Comparison of ENCODE assay signal across 12 cellular contexts in the genomic region with DNA sequence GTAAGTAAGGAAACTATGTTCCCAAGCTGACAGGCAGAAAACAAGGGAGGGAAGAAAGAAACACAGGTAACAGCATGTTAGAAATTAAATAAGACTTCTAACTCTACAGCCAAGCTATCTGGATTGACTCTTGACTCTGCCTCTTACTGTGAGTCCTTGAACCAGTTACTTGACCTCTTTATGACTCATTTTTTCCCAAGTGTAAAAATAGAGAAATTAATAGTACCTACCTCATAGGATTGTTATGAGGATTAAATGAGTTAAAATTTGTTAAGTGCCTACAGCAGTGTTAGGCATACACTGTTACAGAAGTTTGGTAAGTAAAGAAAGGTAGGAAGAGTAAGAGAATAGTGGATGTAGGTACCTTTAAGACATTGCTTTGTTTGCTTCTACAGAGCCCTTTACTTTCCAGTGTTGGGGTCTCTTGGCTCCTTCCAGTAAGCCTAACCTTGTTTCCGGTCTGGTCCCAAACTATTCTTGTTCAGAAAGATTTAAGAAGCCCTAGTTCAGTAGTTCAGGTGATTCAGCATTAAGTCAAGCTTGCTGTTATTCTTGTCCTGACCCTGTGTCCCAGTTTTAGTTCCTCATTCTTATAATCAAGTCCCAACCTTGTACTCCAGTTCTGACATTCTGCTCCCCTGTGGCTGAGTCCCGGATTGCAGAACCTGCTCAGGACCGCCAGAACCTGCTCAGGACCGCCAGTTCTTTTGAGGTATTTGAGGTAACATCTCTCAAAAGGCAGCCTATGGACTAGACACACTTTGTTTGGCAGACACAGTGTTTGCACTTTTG.
A peak's percentile ranks its signal among the peaks of the same experiment; 100 is the strongest.
DNase-seq lines count a peak whose midpoint lies in the region; ATAC-seq, FAIRE-seq and TF ChIP-seq lines count a peak whose summit lies in the region.
"Had no signal": no experiment of that assay in that cellular context is flagged by ENCODE, and none has a peak within 500 bp of the region (broad histone marks: within the 10 kb centered on the region; RNA-seq: fewer than 3 reads in every experiment).

No MANE protein-coding gene starts in this region.

- TF ChIP-seq CTCF in bronchial epithelial cell (IDR thresholded peaks at IDR 0.05; ENCODE audit: insufficient read depth, low read length, severe bottlenecking) (no peak), chondrocyte (IDR thresholded peaks at IDR 0.05) (no peak)

- DNase-seq in DMS53 treated with DMSO at 0.1 percent for 48 hours (lab: John Stamatoyannopoulos, UW; ENCODE audit: unreplicated experiment) (peak; percentile 42), bronchial epithelial cell (ENCODE audit: low read depth) (peak; percentile 65), chondrocyte (ENCODE audit: low spot score) (no peak), hepatic stellate cell (ENCODE audit: low spot score) (no peak), NCI-H1105 treated with DMSO at 0.1 percent for 48 hours (lab: John Stamatoyannopoulos, UW) (no peak)
- DNase-seq in effector memory CD8-positive, alpha-beta T cell = no peak
- DNase-seq: activated T-cell treated with anti-CD3 and anti-CD28 coated beads, Interleukin-2, amount 50 U/mL, for 48 hours; NCI-H345; T-cell had no signal

- peaks cover 9 to 13% of the 10 kb centered on the region in 2 donors for H3K9me3 Mint-ChIP-seq in effector memory CD8-positive, alpha-beta T cell
- no peaks in the 10 kb centered on the region for H3K9me3 Mint-ChIP-seq in chondrocyte (ENCODE audit: low read depth)

- H3K4me1 Mint-ChIP-seq in effector memory CD8-positive, alpha-beta T cell (ENCODE audit: low read depth in 2 of 2) = no peaks in the 10 kb centered on the region
- H3K4me1 Mint-ChIP-seq in chondrocyte (ENCODE audit: low read depth) = no peaks in the 10 kb centered on the region
- H3K4me1 Mint-ChIP-seq: T-cell had no signal

- no peak overlapping the region for H3K4me3 ChIP-seq in bronchial epithelial cell (ENCODE audit: low read depth, low read length)

- H3K4me3 Mint-ChIP-seq in effector memory CD8-positive, alpha-beta T cell = no peak overlapping the region
- H3K4me3 Mint-ChIP-seq in chondrocyte (ENCODE audit: unreplicated experiment) = no peak overlapping the region
- H3K4me3 Mint-ChIP-seq: T-cell had no signal

- no peak overlapping the region for H3K27ac Mint-ChIP-seq in effector memory CD8-positive, alpha-beta T cell
- H3K27ac Mint-ChIP-seq in chondrocyte (ENCODE audit: unreplicated experiment) = no peak overlapping the region
- H3K27ac Mint-ChIP-seq: T-cell had no signal

- FAIRE-seq in bronchial epithelial cell (lab: Jason Lieb, UNC) = no peak
- FAIRE-seq: colon had no signal

- no peaks in the 10 kb centered on the region for H3K27me3 Mint-ChIP-seq in effector memory CD8-positive, alpha-beta T cell
- H3K27me3 Mint-ChIP-seq in chondrocyte (ENCODE audit: low read depth) = peaks cover 1% of the 10 kb centered on the region
- H3K27me3 Mint-ChIP-seq: T-cell had no signal

- H3K27me3 ChIP-seq in bronchial epithelial cell (ENCODE audit: control insufficient read depth, insufficient read depth, low read length) = no peaks in the 10 kb centered on the region

- ATAC-seq in GM19463 (IDR thresholded peaks at IDR 0.05; ENCODE audit: unreplicated experiment) (peak; percentile 67), HG03095 (IDR thresholded peaks at IDR 0.05; ENCODE audit: unreplicated experiment) (peak; percentile 75)
- no peak for ATAC-seq in effector memory CD8-positive, alpha-beta T cell (replicated peaks)
- ATAC-seq: T-cell had no signal

- H3K36me3 Mint-ChIP-seq in effector memory CD8-positive, alpha-beta T cell (ENCODE audit: insufficient read depth) = no peaks in the 10 kb centered on the region
- no peaks in the 10 kb centered on the region for H3K36me3 Mint-ChIP-seq in chondrocyte (ENCODE audit: low read depth)
- H3K36me3 Mint-ChIP-seq: T-cell had no signal

- no peaks in the 10 kb centered on the region for H3K36me3 ChIP-seq in bronchial epithelial cell (ENCODE audit: control insufficient read depth, insufficient read depth, low read length)

Comparison
In these comparisons a context has a peak if more than half of its experiments do, and no peak if none do; other contexts are left out.
1. DNase-seq: peak in DMS53 treated with DMSO at 0.1 percent for 48 hours (single experiment) and bronchial epithelial cell (single experiment); none in effector memory CD8-positive, alpha-beta T cell (0 of 3), chondrocyte (single experiment), hepatic stellate cell (single experiment) and NCI-H1105 treated with DMSO at 0.1 percent for 48 hours (single experiment).